20 cellular contexts compared by ENCODE assay signal in genomic region chr2:65574911-65575444, GRCh38.
A peak's percentile ranks its signal among the peaks of the same experiment; 100 is the strongest.
DNase-seq lines count a peak whose midpoint lies in the region; ATAC-seq and TF ChIP-seq lines count a peak whose summit lies in the region.
"Had no signal": no experiment of that assay in that cellular context is flagged by ENCODE, and none has a peak within 500 bp of the region (broad histone marks: within the 10 kb centered on the region; RNA-seq: fewer than 3 reads in every experiment).

No MANE protein-coding gene starts in this region.

- H2AFZ ChIP-seq in SK-N-SH (ENCODE audit: low read depth) = peak overlapping the region; percentile 66; the same call in 1 of the 2 replicates

- peaks cover 4% of the 10 kb centered on the region for H3K27me3 Mint-ChIP-seq in nephron (ENCODE audit: low read depth)
- H3K27me3 Mint-ChIP-seq in activated CD4-positive, alpha-beta T cell treated with anti-CD3 and anti-CD28 coated beads, Interleukin-2, amount 10 ng/mL, durations not matched to agents 7 days and 5 days = peaks cover 18% of the 10 kb centered on the region

- no peaks in the 10 kb centered on the region for H3K79me2 ChIP-seq in SK-N-SH (ENCODE audit: insufficient read depth)

- H3F3A ChIP-seq in SK-N-SH (replicated peaks; ENCODE audit: insufficient read depth) = peaks cover 10% of the 10 kb centered on the region

- H3K9ac ChIP-seq in SK-N-SH = no peak overlapping the region

- H3K27ac ChIP-seq in SK-N-SH (ENCODE audit: low read depth in 2 of 2, low read length in 1 of 2) (peak overlapping the region in 1 of 2 experiments; percentile 31; a peak in 1 of 4 replicates), upper lobe of right lung (peak overlapping the region; percentile 11)
- H3K27ac ChIP-seq: gastroesophageal sphincter, left lung, psoas muscle had no signal

- no peaks in the 10 kb centered on the region for H3K9me3 Mint-ChIP-seq in nephron
- no peaks in the 10 kb centered on the region for H3K9me3 Mint-ChIP-seq in activated CD4-positive, alpha-beta T cell treated with anti-CD3 and anti-CD28 coated beads, Interleukin-2, amount 10 ng/mL, durations not matched to agents 7 days and 5 days
- H3K9me3 Mint-ChIP-seq: CD8-positive, alpha-beta T cell; naive B cell had no signal

- peak overlapping the region; percentile 40 to 69 (median 47) for H3K27ac Mint-ChIP-seq in nephron
- H3K27ac Mint-ChIP-seq in activated CD4-positive, alpha-beta T cell treated with anti-CD3 and anti-CD28 coated beads, Interleukin-2, amount 10 ng/mL, durations not matched to agents 7 days and 5 days = no peak overlapping the region
- H3K27ac Mint-ChIP-seq: activated CD8-positive, alpha-beta memory T cell treated with anti-CD3 and anti-CD28 coated beads, Interleukin-2, amount 10 ng/mL, durations not matched to agents 7 days and 5 days; CD8-positive, alpha-beta T cell had no signal

- CTCF ChIA-PET in SK-N-SH (lab: Yijun Ruan, JAX) = interaction anchor here (3.6 kb wide), 1 partner anchor 310 kb away, joined by 30 read pairs; no protein-coding TSS in a partner anchor
- CTCF ChIA-PET in activated CD4-positive, alpha-beta T cell treated with anti-CD3 and anti-CD28 coated beads, Interleukin-2, amount 10 ng/mL, durations not matched to agents 7 days and 5 days (lab: Charles Lee) = no interaction called here

- H3K4me3 Mint-ChIP-seq in nephron = no peak overlapping the region
- no peak overlapping the region for H3K4me3 Mint-ChIP-seq in activated CD4-positive, alpha-beta T cell treated with anti-CD3 and anti-CD28 coated beads, Interleukin-2, amount 10 ng/mL, durations not matched to agents 7 days and 5 days
- H3K4me3 Mint-ChIP-seq: activated CD8-positive, alpha-beta memory T cell treated with anti-CD3 and anti-CD28 coated beads, Interleukin-2, amount 10 ng/mL, durations not matched to agents 7 days and 5 days; CD8-positive, alpha-beta T cell had no signal

- H3K4me1 ChIP-seq in SK-N-SH (ENCODE audit: control insufficient read depth in 1 of 2, insufficient read depth in 2 of 2, low read depth in 1 of 2, low read length in 1 of 2) (peaks cover 0 to 16% of the 10 kb centered on the region in 2 experiments; a peak in 2 of 4 replicates), upper lobe of right lung (no peaks in the 10 kb centered on the region)
- H3K4me1 ChIP-seq: gastroesophageal sphincter, psoas muscle had no signal

- H3K36me3 Mint-ChIP-seq in nephron (ENCODE audit: low read depth) = no peaks in the 10 kb centered on the region
- no peaks in the 10 kb centered on the region for H3K36me3 Mint-ChIP-seq in activated CD4-positive, alpha-beta T cell treated with anti-CD3 and anti-CD28 coated beads, Interleukin-2, amount 10 ng/mL, durations not matched to agents 7 days and 5 days (ENCODE audit: low read depth)
- H3K36me3 Mint-ChIP-seq: activated CD8-positive, alpha-beta memory T cell treated with anti-CD3 and anti-CD28 coated beads, Interleukin-2, amount 10 ng/mL, durations not matched to agents 7 days and 5 days; CD8-positive, alpha-beta T cell; naive B cell had no signal

- H3K9me3 ChIP-seq in SK-N-SH (no peaks in the 10 kb centered on the region), upper lobe of right lung (no peaks in the 10 kb centered on the region)
- H3K9me3 ChIP-seq: gastroesophageal sphincter, left lung, psoas muscle had no signal

- H4K20me1 ChIP-seq in SK-N-SH (ENCODE audit: insufficient read depth) = no peaks in the 10 kb centered on the region

- intact Hi-C loops in upper lobe of right lung (cut with DNase I) = no loop called here

- POLR2A ChIA-PET in SK-N-SH (lab: Yijun Ruan, JAX) = no interaction called here
- POLR2A ChIA-PET in activated CD4-positive, alpha-beta T cell treated with anti-CD3 and anti-CD28 coated beads, Interleukin-2, amount 10 ng/mL, durations not matched to agents 7 days and 5 days (lab: Charles Lee) = no interaction called here

- ATAC-seq in SK-N-SH treated with all-trans-retinoic acid at 6 μM for 48 hours = no peak
- peak; percentile 55 for ATAC-seq in upper lobe of right lung
- ATAC-seq in HG03108 (IDR thresholded peaks at IDR 0.05; ENCODE audit: unreplicated experiment) = no peak
- ATAC-seq: activated CD8-positive, alpha-beta memory T cell treated with anti-CD3 and anti-CD28 coated beads, Interleukin-2, amount 10 ng/mL, durations not matched to agents 7 days and 5 days; CD8-positive, alpha-beta T cell; gastroesophageal sphincter; left lung; psoas muscle had no signal

- H3K9me2 ChIP-seq in SK-N-SH = no peaks in the 10 kb centered on the region

- TF ChIP-seq CTCF in SK-N-SH (IDR thresholded peaks at IDR 0.05) (no peak), nephron (IDR thresholded peaks at IDR 0.05; ENCODE audit: unreplicated experiment in 3 of 3) (no peak), upper lobe of right lung (IDR thresholded peaks at IDR 0.05) (no peak)

- no peak overlapping the region for H3K4me2 ChIP-seq in SK-N-SH

- DNase-seq in SK-N-SH = no peak
- peak; percentile 44 for DNase-seq in dermis blood vessel endothelial cell
- DNase-seq in upper lobe of right lung = no peak
- DNase-seq in activated CD4-positive, alpha-beta T cell treated with anti-CD3 and anti-CD28 coated beads, Interleukin-2, amount 10 ng/mL, durations not matched to agents 7 days and 5 days = no peak
- DNase-seq in H4 (ENCODE audit: low spot score) = no peak
- DNase-seq: activated CD4-positive, alpha-beta T cell treated with anti-CD3 and anti-CD28 coated beads for 1 hour; activated CD8-positive, alpha-beta memory T cell treated with anti-CD3 and anti-CD28 coated beads, Interleukin-2, amount 10 ng/mL, durations not matched to agents 7 days and 5 days; activated effector memory CD4-positive, alpha-beta T cell treated with anti-CD3 and anti-CD28 coated beads, Interleukin-2, amount 50 U/mL, for 16 hours; CD8-positive, alpha-beta T cell; DND-41; left lung; naive B cell; NCI-H1694; NCI-H446; psoas muscle; stimulated activated naive CD4-positive, alpha-beta T cell had no signal

- WGBS in SK-N-SH (ENCODE audit: low lambda C conversion rate) = 94% methylated on average over 5 of the region's 5 CpGs

- H3K27me3 ChIP-seq in SK-N-SH (ENCODE audit: insufficient read depth) (no peaks in the 10 kb centered on the region), upper lobe of right lung (no peaks in the 10 kb centered on the region)
- H3K27me3 ChIP-seq: left lung had no signal

- no peak for TF ChIP-seq EP300 in SK-N-SH (IDR thresholded peaks at IDR 0.05; ENCODE audit: borderline replicate concordance in 1 of 2, low read depth in 1 of 2, low read length in 1 of 2)

- TF ChIP-seq RAD21 in SK-N-SH (IDR thresholded peaks at IDR 0.05; ENCODE audit: low read length) = no peak

- peaks cover 8% of the 10 kb centered on the region for H3K4me1 Mint-ChIP-seq in nephron
- peaks cover 4% of the 10 kb centered on the region for H3K4me1 Mint-ChIP-seq in activated CD4-positive, alpha-beta T cell treated with anti-CD3 and anti-CD28 coated beads, Interleukin-2, amount 10 ng/mL, durations not matched to agents 7 days and 5 days

- no peak overlapping the region for H3K4me3 ChIP-seq in SK-N-SH (ENCODE audit: low read depth in 2 of 2, low read length in 1 of 2)
- no peak overlapping the region for H3K4me3 ChIP-seq in upper lobe of right lung
- H3K4me3 ChIP-seq: gastroesophageal sphincter, left lung, psoas muscle had no signal

- H3K36me3 ChIP-seq in SK-N-SH (replicated peaks in 1 of 2; ENCODE audit: control insufficient read depth in 1 of 2, insufficient read depth in 2 of 2, low read length in 1 of 2) (no peaks in the 10 kb centered on the region), upper lobe of right lung (no peaks in the 10 kb centered on the region)
- H3K36me3 ChIP-seq: gastroesophageal sphincter, left lung had no signal

TF ChIP-seq in SK-N-SH, 30 proteins besides CTCF, POLR2A, EP300 and RAD21 (continues in another document):
- TF ChIP-seq POLR2AphosphoS5 (IDR thresholded peaks at IDR 0.05; ENCODE audit: low read depth, low read length) (no peak), ZBTB33 (IDR thresholded peaks at IDR 0.05; ENCODE audit: borderline replicate concordance, low read depth) (no peak), TAF1 (IDR thresholded peaks at IDR 0.05; ENCODE audit: borderline replicate concordance, low read depth, low read length) (no peak), FOXJ3 (CRISPR knock-in tag; IDR thresholded peaks at IDR 0.05) (no peak)

TF ChIP-seq in SK-N-SH treated with all-trans-retinoic acid at 6 μM for 48 hours, 23 proteins besides CTCF, POLR2A, EP300 and RAD21:
- TF ChIP-seq TOX (CRISPR knock-in tag; IDR thresholded peaks at IDR 0.05; ENCODE audit: borderline replicate concordance) (no peak), ARNTL (CRISPR knock-in tag; IDR thresholded peaks at IDR 0.05; ENCODE audit: borderline replicate concordance, low read depth) (no peak), CSRNP3 (CRISPR knock-in tag; IDR thresholded peaks at IDR 0.05) (no peak), ZFP30 (CRISPR knock-in tag; IDR thresholded peaks at IDR 0.05) (no peak), ZC3H10 (CRISPR knock-in tag; IDR thresholded peaks at IDR 0.05) (no peak), SNAI2 (CRISPR knock-in tag; IDR thresholded peaks at IDR 0.05) (no peak)
